Comparison of ENCODE assay signal across 18 cellular contexts in genomic region chr10:7100004-7100697, GRCh38.
DNase-seq lines count a peak whose midpoint lies in the region; ATAC-seq and FAIRE-seq lines count a peak whose summit lies in the region.
"Had no signal": no experiment of that assay in that cellular context is flagged by ENCODE, and none has a peak within 500 bp of the region (broad histone marks: within the 10 kb centered on the region; RNA-seq: fewer than 3 reads in every experiment).

No MANE protein-coding gene starts in this region.

- ATAC-seq in Right ventricle myocardium superior (ENCODE audit: poor library complexity) (peak; percentile 27), right cardiac atrium (no peak), sciatic nerve (peak; percentile 61)

- intact Hi-C loops in Right ventricle myocardium superior (cut with DNase I) (no loop called here), right cardiac atrium (cut with DNase I) (no loop called here), sciatic nerve (cut with DNase I) (no loop called here)
- intact Hi-C loops in activated T-helper 2 cell treated with anti-CD3 and anti-CD28 coated beads, Interferon-gamma antibody, Interleukin-2, Interleukin-4, amounts not matched to agents 10 μg/mL and 5 μg/mL and 100 μg/mL, durations not matched to agents 14 hours and 24 hours and 36 hours (cut with micrococcal nuclease), result no loop called here

- no peaks in the 10 kb centered on the region for H3K27me3 ChIP-seq in right cardiac atrium (ENCODE audit: control insufficient read depth, insufficient read depth)

- H3K4me3 ChIP-seq in right cardiac atrium (ENCODE audit: low read length), result no peak overlapping the region
- H3K4me3 ChIP-seq: HAP-1 had no signal

- no peaks in the 10 kb centered on the region for H3K36me3 Mint-ChIP-seq in activated T-helper 2 cell treated with anti-CD3 and anti-CD28 coated beads, Interferon-gamma antibody, Interleukin-2, Interleukin-4, amounts not matched to agents 10 μg/mL and 5 μg/mL and 100 μg/mL, durations not matched to agents 14 hours and 24 hours and 36 hours (ENCODE audit: low read depth)
- H3K36me3 Mint-ChIP-seq: CD4-positive, alpha-beta memory T cell had no signal

- peaks cover 5% of the 10 kb centered on the region for H3K9me3 Mint-ChIP-seq in activated T-helper 2 cell treated with anti-CD3 and anti-CD28 coated beads, Interferon-gamma antibody, Interleukin-2, Interleukin-4, amounts not matched to agents 10 μg/mL and 5 μg/mL and 100 μg/mL, durations not matched to agents 14 hours and 24 hours and 36 hours

- DNase-seq in Right ventricle myocardium superior, result no peak
- no peak for DNase-seq in right cardiac atrium
- peak; percentile 31 for DNase-seq in EH (ENCODE audit: low read depth)
- no peak for DNase-seq in sciatic nerve (ENCODE audit: low spot score)
- no peak for DNase-seq in activated T-helper 2 cell treated with anti-CD3 and anti-CD28 coated beads, Interferon-gamma antibody, Interleukin-2, Interleukin-4, amounts not matched to agents 10 μg/mL and 5 μg/mL and 100 μg/mL, durations not matched to agents 14 hours and 24 hours and 36 hours (ENCODE audit: low spot score)
- DNase-seq: C1 segment of cervical spinal cord; Calu3; CD4-positive, alpha-beta memory T cell; COR-L47; DMS53; DMS79 treated with DMSO at 0.1 percent for 48 hours; GOT3; HFFc6 had no signal

- peak; percentile 82 for FAIRE-seq in endometrium (lab: Jason Lieb, UNC)
- FAIRE-seq: G401.6, GM12892, H54 had no signal

- no peaks in the 10 kb centered on the region for H3K9me3 ChIP-seq in right cardiac atrium (ENCODE audit: control insufficient read depth, low read length)
- H3K9me3 ChIP-seq: HAP-1 had no signal

- peaks cover 3% of the 10 kb centered on the region for H3K27me3 Mint-ChIP-seq in activated T-helper 2 cell treated with anti-CD3 and anti-CD28 coated beads, Interferon-gamma antibody, Interleukin-2, Interleukin-4, amounts not matched to agents 10 μg/mL and 5 μg/mL and 100 μg/mL, durations not matched to agents 14 hours and 24 hours and 36 hours (ENCODE audit: low read depth)

- H3K27ac Mint-ChIP-seq in activated T-helper 2 cell treated with anti-CD3 and anti-CD28 coated beads, Interferon-gamma antibody, Interleukin-2, Interleukin-4, amounts not matched to agents 10 μg/mL and 5 μg/mL and 100 μg/mL, durations not matched to agents 14 hours and 24 hours and 36 hours, result no peak overlapping the region
- H3K27ac Mint-ChIP-seq: CD4-positive, alpha-beta memory T cell; HFFc6 had no signal

- WGBS in right cardiac atrium, result 60% methylated on average over 8 of the region's 8 CpGs

- no peaks in the 10 kb centered on the region for H3K4me1 ChIP-seq in right cardiac atrium (ENCODE audit: control insufficient read depth, insufficient read depth, low read length)
- H3K4me1 ChIP-seq: HAP-1 had no signal

- no peak overlapping the region for H3K27ac ChIP-seq in right cardiac atrium (ENCODE audit: low read length)

- no peak overlapping the region for H3K4me3 Mint-ChIP-seq in activated T-helper 2 cell treated with anti-CD3 and anti-CD28 coated beads, Interferon-gamma antibody, Interleukin-2, Interleukin-4, amounts not matched to agents 10 μg/mL and 5 μg/mL and 100 μg/mL, durations not matched to agents 14 hours and 24 hours and 36 hours (ENCODE audit: low read depth)
- H3K4me3 Mint-ChIP-seq: CD4-positive, alpha-beta memory T cell; HFFc6 had no signal

- no peaks in the 10 kb centered on the region for H3K4me1 Mint-ChIP-seq in activated T-helper 2 cell treated with anti-CD3 and anti-CD28 coated beads, Interferon-gamma antibody, Interleukin-2, Interleukin-4, amounts not matched to agents 10 μg/mL and 5 μg/mL and 100 μg/mL, durations not matched to agents 14 hours and 24 hours and 36 hours (ENCODE audit: low read depth)
- H3K4me1 Mint-ChIP-seq: CD4-positive, alpha-beta memory T cell had no signal

Comparison
In these comparisons a context has a peak if more than half of its experiments do, and no peak if none do; other contexts are left out.
1. ATAC-seq: peak in Right ventricle myocardium superior (single experiment) and sciatic nerve (single experiment); none in right cardiac atrium (0 of 2).